ENCODE assay signal across 21 cellular contexts in the genomic region with DNA sequence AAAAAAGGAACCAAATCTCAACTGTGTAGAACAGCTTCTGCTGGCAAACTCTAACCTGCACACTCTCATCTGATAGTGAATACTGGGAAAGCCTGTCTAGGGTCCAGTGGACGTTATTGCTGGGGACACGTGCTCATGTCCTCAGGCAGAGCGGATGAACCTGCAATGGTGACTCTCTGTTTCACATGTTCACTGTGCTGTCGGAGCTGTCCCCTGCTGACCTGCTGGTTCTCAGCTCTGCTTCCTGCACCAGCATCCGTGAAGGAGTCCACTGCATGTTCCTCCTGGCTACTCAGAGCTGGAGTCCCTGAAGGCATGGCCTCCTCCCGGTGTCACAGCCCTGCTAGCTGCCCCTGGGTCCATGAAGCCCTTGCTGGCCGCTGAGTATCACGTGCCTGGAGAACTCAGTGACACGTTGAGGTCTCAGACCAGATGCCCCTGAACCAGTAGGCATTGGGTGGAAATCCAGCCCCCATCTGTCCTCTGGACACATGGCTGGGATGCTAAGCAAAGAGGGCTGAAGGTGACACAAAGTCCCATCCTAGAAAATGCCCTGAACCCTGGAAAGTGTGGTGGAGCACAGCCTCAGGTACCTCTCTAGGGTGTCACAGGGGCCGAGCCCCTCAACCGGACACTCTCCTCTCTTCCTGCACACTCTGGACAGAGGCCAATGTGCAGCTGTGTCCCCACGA. TPM values are rescaled to one million over a fixed set of nuclear protein-coding genes. Genes with fewer than 3 reads are reported as not detected.
DNase-seq lines count a peak whose midpoint lies in the region; ATAC-seq, FAIRE-seq and TF ChIP-seq lines count a peak whose summit lies in the region.
"Had no signal": no experiment of that assay in that cellular context is flagged by ENCODE, and none has a peak within 500 bp of the region (broad histone marks: within the 10 kb centered on the region; RNA-seq: fewer than 3 reads in every experiment).

No MANE protein-coding gene starts in this region.

- TF ChIP-seq CTCF in H1 (IDR thresholded peaks at IDR 0.05; ENCODE audit: control extremely low read depth in 1 of 3, insufficient read depth in 1 of 3, low read depth in 1 of 3, low read length in 3 of 3) (no peak), testis (IDR thresholded peaks at IDR 0.05) (no peak)

- H3K36me3 ChIP-seq in H1 (ENCODE audit: control insufficient read depth in 2 of 4, insufficient read depth in 4 of 4, low read length in 3 of 4) (no peaks in the 10 kb centered on the region), testis (ENCODE audit: low read depth, missing control alignments) (no peaks in the 10 kb centered on the region)
- H3K36me3 ChIP-seq: tibial nerve had no signal

- no peak overlapping the region for H3K4ac ChIP-seq in H1 (replicated peaks; ENCODE audit: insufficient read length, low read depth, low read length)

- no peak overlapping the region for H3K27ac Mint-ChIP-seq in activated CD8-positive, alpha-beta memory T cell treated with anti-CD3 and anti-CD28 coated beads, Interleukin-2, amount 10 ng/mL, durations not matched to agents 7 days and 5 days
- H3K27ac Mint-ChIP-seq: activated naive CD8-positive, alpha-beta T cell treated with anti-CD3 and anti-CD28 coated beads, Interleukin-2, amount 50 U/mL, for 24 hours; activated T-helper 1 cell treated with anti-CD3 and anti-CD28 coated beads, Interleukin-12 subunit alpha, Interleukin-12 subunit beta, Interleukin-2, Interleukin-4 antibody, amounts not matched to agents 30 ng/mL and 10 ng/mL and 1 ng/mL, durations not matched to agents 14 hours and 24 hours and 36 hours; IgD-negative memory B cell had no signal

- no peak overlapping the region for H2BK15ac ChIP-seq in H1 (ENCODE audit: low read length)

- H4K20me1 ChIP-seq in H1 (replicated peaks in 1 of 2; ENCODE audit: control insufficient read depth in 1 of 2, insufficient read depth in 2 of 2, low read length in 2 of 2) = no peaks in the 10 kb centered on the region

- H3K27me3 ChIP-seq in H1 (replicated peaks in 1 of 4; ENCODE audit: control insufficient read depth in 3 of 4, extremely low read depth in 1 of 4, insufficient read depth in 3 of 4, low read length in 3 of 4) (peaks cover 0 to 12% (median 10%) of the 10 kb centered on the region in 4 experiments; a peak in 5 of 7 replicates), testis (no peaks in the 10 kb centered on the region)
- H3K27me3 ChIP-seq: tibial nerve had no signal

- H2BK5ac ChIP-seq in H1 (ENCODE audit: low read depth, low read length) = no peak overlapping the region

- TF ChIP-seq POLR2A in H1 (IDR thresholded peaks at IDR 0.05; ENCODE audit: control extremely low read depth in 1 of 2, low read depth in 2 of 2, low read length in 2 of 2) = no peak
- no peak for TF ChIP-seq POLR2A in testis (IDR thresholded peaks at IDR 0.05)

- no peak overlapping the region for H2BK20ac ChIP-seq in H1 (ENCODE audit: low read length)

- peaks cover 25% of the 10 kb centered on the region for H3K27me3 Mint-ChIP-seq in activated CD8-positive, alpha-beta memory T cell treated with anti-CD3 and anti-CD28 coated beads, Interleukin-2, amount 10 ng/mL, durations not matched to agents 7 days and 5 days

- H3K23me2 ChIP-seq in H1 (ENCODE audit: low read depth, low read length) = no peaks in the 10 kb centered on the region

- no peak overlapping the region for H3K4me3 Mint-ChIP-seq in activated CD8-positive, alpha-beta memory T cell treated with anti-CD3 and anti-CD28 coated beads, Interleukin-2, amount 10 ng/mL, durations not matched to agents 7 days and 5 days
- H3K4me3 Mint-ChIP-seq: activated naive CD8-positive, alpha-beta T cell treated with anti-CD3 and anti-CD28 coated beads, Interleukin-2, amount 50 U/mL, for 24 hours; activated T-helper 1 cell treated with anti-CD3 and anti-CD28 coated beads, Interleukin-12 subunit alpha, Interleukin-12 subunit beta, Interleukin-2, Interleukin-4 antibody, amounts not matched to agents 30 ng/mL and 10 ng/mL and 1 ng/mL, durations not matched to agents 14 hours and 24 hours and 36 hours; IgD-negative memory B cell had no signal

- no peak for TF ChIP-seq EP300 in H1 (IDR thresholded peaks at IDR 0.05; ENCODE audit: borderline replicate concordance in 1 of 2, low read depth in 2 of 2, low read length in 2 of 2)

- H3K23ac ChIP-seq in H1 (ENCODE audit: insufficient read length) = no peak overlapping the region

- POLR2A ChIA-PET in H1 (lab: Charles Lee; ENCODE audit: partially characterized antibody) = interaction anchor here (1.4 kb wide), 1 partner anchor 72 kb away, joined by 3 read pairs; no protein-coding TSS in a partner anchor

- no peaks in the 10 kb centered on the region for H3K4me1 Mint-ChIP-seq in activated CD8-positive, alpha-beta memory T cell treated with anti-CD3 and anti-CD28 coated beads, Interleukin-2, amount 10 ng/mL, durations not matched to agents 7 days and 5 days
- H3K4me1 Mint-ChIP-seq: activated naive CD8-positive, alpha-beta T cell treated with anti-CD3 and anti-CD28 coated beads, Interleukin-2, amount 50 U/mL, for 24 hours; IgD-negative memory B cell had no signal

- no peak overlapping the region for H2BK120ac ChIP-seq in H1 (replicated peaks; ENCODE audit: low read depth, low read length)

- no peak for FAIRE-seq in H1 (lab: Jason Lieb, UNC)
- FAIRE-seq: GM18507, TTC549 had no signal

- H3K9me3 Mint-ChIP-seq in activated CD8-positive, alpha-beta memory T cell treated with anti-CD3 and anti-CD28 coated beads, Interleukin-2, amount 10 ng/mL, durations not matched to agents 7 days and 5 days (ENCODE audit: low read depth) = no peaks in the 10 kb centered on the region
- H3K9me3 Mint-ChIP-seq: activated naive CD8-positive, alpha-beta T cell treated with anti-CD3 and anti-CD28 coated beads, Interleukin-2, amount 50 U/mL, for 24 hours; activated T-helper 1 cell treated with anti-CD3 and anti-CD28 coated beads, Interleukin-12 subunit alpha, Interleukin-12 subunit beta, Interleukin-2, Interleukin-4 antibody, amounts not matched to agents 30 ng/mL and 10 ng/mL and 1 ng/mL, durations not matched to agents 14 hours and 24 hours and 36 hours had no signal

- H3K27ac ChIP-seq in H1 (ENCODE audit: low read depth, low read length) (no peak overlapping the region), testis (no peak overlapping the region)

- no peak overlapping the region; a peak in 1 of 4 replicates for H3K4me2 ChIP-seq in H1 (ENCODE audit: insufficient read depth in 1 of 2, low read depth in 2 of 2, low read length in 2 of 2)

- WGBS in H1 (ENCODE audit: extremely low coverage in 1 of 2, insufficient coverage in 1 of 2, insufficient read length in 1 of 2, insufficient replicate concordance in 2 of 2, low coverage in 1 of 2, low lambda C conversion rate in 2 of 2, missing lambda C conversion rate in 1 of 2), 2 experiments = 94% methylated on average over 12 of the region's 12 CpGs; no CpG with 5 or more reads in 1 of the 2 experiments
- WGBS in testis, 2 donors = 53 to 66% methylated on average over 5 to 12 of the region's 12 CpGs

- no peak overlapping the region for H2AFZ ChIP-seq in H1 (ENCODE audit: low read length)

- peak; percentile 29 for DNase-seq in activated CD8-positive, alpha-beta memory T cell treated with anti-CD3 and anti-CD28 coated beads, Interleukin-2, amount 10 ng/mL, durations not matched to agents 7 days and 5 days
- DNase-seq in activated CD8-positive, alpha-beta memory T cell treated with anti-CD3 and anti-CD28 coated beads, Interleukin-2, amount 50 U/mL, for 48 hours = no peak
- no peak for DNase-seq in H1 (ENCODE audit: low read depth in 1 of 2, low spot score in 2 of 2)
- DNase-seq in mucosa of gallbladder (ENCODE audit: low spot score) = peak; percentile 8
- peak; percentile 11 for DNase-seq in testis
- no peak for DNase-seq in NCI-H146 (lab: John Stamatoyannopoulos, UW)
- DNase-seq: activated naive CD8-positive, alpha-beta T cell treated with anti-CD3 and anti-CD28 coated beads, Interleukin-2, amount 50 U/mL, for 24 hours; central memory CD4-positive, alpha-beta T cell; NCI-H2029 treated with DMSO at 0.1 percent for 48 hours; NCI-H748 treated with DMSO at 0.1 percent for 48 hours had no signal

- H3K36me3 Mint-ChIP-seq in activated CD8-positive, alpha-beta memory T cell treated with anti-CD3 and anti-CD28 coated beads, Interleukin-2, amount 10 ng/mL, durations not matched to agents 7 days and 5 days = no peaks in the 10 kb centered on the region
- H3K36me3 Mint-ChIP-seq: IgD-negative memory B cell had no signal

- peaks cover 7 to 18% (median 12%) of the 10 kb centered on the region in 4 experiments for H3K4me1 ChIP-seq in H1 (replicated peaks in 1 of 4; ENCODE audit: control insufficient read depth in 3 of 4, insufficient read depth in 4 of 4, low read length in 3 of 4)
- H3K4me1 ChIP-seq in testis = peaks cover 19% of the 10 kb centered on the region

- H3K56ac ChIP-seq in H1 (replicated peaks; ENCODE audit: insufficient read length, low read depth, low read length) = no peak overlapping the region

- no peaks in the 10 kb centered on the region for H3K79me1 ChIP-seq in H1 (ENCODE audit: low read depth, low read length)

- no peak overlapping the region for H4K91ac ChIP-seq in H1 (replicated peaks; ENCODE audit: insufficient read length, low read length)

- H3K4me3 ChIP-seq in H1 (ENCODE audit: extremely low read depth in 1 of 4, insufficient read depth in 2 of 4, low read depth in 3 of 4, low read length in 4 of 4) (no peak overlapping the region), testis (peak overlapping the region in 1 of 2 donors; percentile 1)

- TF ChIP-seq RAD21 in H1 (IDR thresholded peaks at IDR 0.05 in 1 of 2, conservative IDR thresholded peaks at IDR 0.05 in 1 of 2; ENCODE audit: low read depth in 2 of 2, low read length in 2 of 2) = no peak

- CTCF ChIA-PET in activated CD8-positive, alpha-beta memory T cell treated with anti-CD3 and anti-CD28 coated beads, Interleukin-2, amount 10 ng/mL, durations not matched to agents 7 days and 5 days (lab: Charles Lee) = no interaction called here
- CTCF ChIA-PET in H1 (lab: Charles Lee; ENCODE audit: partially characterized antibody) = interaction anchor here (0.6 to 8.2 kb wide), 25 partner anchors 9 to 184 kb away, joined by 3 to 73 read pairs (median 4); partner anchors contain the start of gene KIF25

- no peak overlapping the region for H3K18ac ChIP-seq in H1 (ENCODE audit: extremely low read depth, low read length)

- H2AK5ac ChIP-seq in H1 (ENCODE audit: low read depth, low read length) = no peak overlapping the region

- intact Hi-C loops in testis (cut with DNase I; ENCODE audit: low total_unique reads) = no loop called here

- H4K8ac ChIP-seq in H1 (ENCODE audit: extremely low read depth, insufficient read depth, low read length) = no peak overlapping the region; the same call in 1 of the 2 replicates

- H4K5ac ChIP-seq in H1 (ENCODE audit: insufficient read length, low read depth, low read length) = no peak overlapping the region

- no peaks in the 10 kb centered on the region for H3K79me2 ChIP-seq in H1 (ENCODE audit: control insufficient read depth in 1 of 2, insufficient read depth in 2 of 2, low read length in 2 of 2)

- no peaks in the 10 kb centered on the region for H3K9me3 ChIP-seq in H1 (ENCODE audit: insufficient read depth in 2 of 2, low read depth in 1 of 2, low read length in 1 of 2)
- no peaks in the 10 kb centered on the region for H3K9me3 ChIP-seq in testis
- H3K9me3 ChIP-seq: tibial nerve had no signal

- no peak overlapping the region for H3K9ac ChIP-seq in H1 (replicated peaks in 1 of 4; ENCODE audit: extremely low read depth in 1 of 4, low read depth in 3 of 4, low read length in 3 of 4)

- no peak for ATAC-seq in activated CD8-positive, alpha-beta memory T cell treated with anti-CD3 and anti-CD28 coated beads, Interleukin-2, amount 10 ng/mL, durations not matched to agents 7 days and 5 days
- no peak for ATAC-seq in GM18520 (IDR thresholded peaks at IDR 0.05; ENCODE audit: unreplicated experiment)
- no peak for ATAC-seq in GM19395 (IDR thresholded peaks at IDR 0.05; ENCODE audit: unreplicated experiment)
- ATAC-seq: activated naive CD8-positive, alpha-beta T cell treated with anti-CD3 and anti-CD28 coated beads, Interleukin-2, amount 50 U/mL, for 24 hours had no signal

- H2BK12ac ChIP-seq in H1 (ENCODE audit: low read depth, low read length) = no peak overlapping the region

- H3K14ac ChIP-seq in H1 (ENCODE audit: insufficient read length) = no peak overlapping the region

RNA-seq across cellular contexts. Expression of gene FRMD1, which starts 54.8 kb away (rescaled TPM):
- not detected for total RNA-seq in activated CD8-positive, alpha-beta memory T cell treated with anti-CD3 and anti-CD28 coated beads, Interleukin-2, amount 10 ng/mL, durations not matched to agents 7 days and 5 days
- not detected in 2 replicates for total RNA-seq in H1 (2021; fragmentation: NEBNext Ultra II Directional; extraction: Animal tissue kit (Norgen Biotek cat#: 25700))
- polyA plus RNA-seq in H1 (2011; rRNA removed) = 0.36 and 0.69 TPM in 2 replicates
- polyA plus RNA-seq in H1 (2011; cell fraction: cytosol; rRNA removed) = 0.34 TPM
- 1.5 TPM for polyA plus RNA-seq in H1 (2011; cell fraction: nucleus; rRNA removed)
- polyA plus RNA-seq in H1 (2012, experiment 1 of 2) = 0.21 to 0.45 TPM (median 0.37 TPM) in 4 replicates
- 0.13 TPM for polyA plus RNA-seq in H1 (2012, experiment 2 of 2)
- 0.06 TPM for polyA plus RNA-seq in H1 (2013, experiment 1 of 2)
- 0.07 TPM for polyA plus RNA-seq in H1 (2013, experiment 2 of 2)
- polyA minus RNA-seq in H1 (2011; rRNA and poly(A)+ RNA removed) = 0.22 and 0.24 TPM in 2 replicates
- polyA minus RNA-seq in H1 (2011; cell fraction: cytosol; rRNA and poly(A)+ RNA removed) = not detected
- polyA minus RNA-seq in H1 (2011; cell fraction: nucleus; rRNA and poly(A)+ RNA removed) = 0.50 TPM
- not detected for total RNA-seq in mucosa of gallbladder
- total RNA-seq in testis = 10 to 100 TPM in 1 of 2 donors, 1 to 10 TPM in 1; 7.2 to 13.5 TPM
- 8.0 TPM for polyA plus RNA-seq in testis (ENCODE audit: insufficient read depth, low read depth, low replicate concordance)
- total RNA-seq: A172; activated T-helper 1 cell treated with anti-CD3 and anti-CD28 coated beads, Interleukin-12 subunit alpha, Interleukin-12 subunit beta, Interleukin-2, Interleukin-4 antibody, amounts not matched to agents 30 ng/mL and 10 ng/mL and 1 ng/mL, durations not matched to agents 14 hours and 24 hours and 36 hours; fibroblast of villous mesenchyme; lung microvascular endothelial cell had no signal
- polyA plus RNA-seq: IgD-negative memory B cell, neural cell had no signal

Comparison
In these comparisons a context has a peak if more than half of its experiments do, and no peak if none do; other contexts are left out.
1. DNase-seq: peak in activated CD8-positive, alpha-beta memory T cell treated with anti-CD3 and anti-CD28 coated beads, Interleukin-2, amount 10 ng/mL, durations not matched to agents 7 days and 5 days (single experiment), mucosa of gallbladder (single experiment) and testis (single experiment); none in activated CD8-positive, alpha-beta memory T cell treated with anti-CD3 and anti-CD28 coated beads, Interleukin-2, amount 50 U/mL, for 48 hours (single experiment), H1 (0 of 2) and NCI-H146 (single experiment).